Comparison of ENCODE assay signal across 7 cellular contexts in the genomic region with DNA sequence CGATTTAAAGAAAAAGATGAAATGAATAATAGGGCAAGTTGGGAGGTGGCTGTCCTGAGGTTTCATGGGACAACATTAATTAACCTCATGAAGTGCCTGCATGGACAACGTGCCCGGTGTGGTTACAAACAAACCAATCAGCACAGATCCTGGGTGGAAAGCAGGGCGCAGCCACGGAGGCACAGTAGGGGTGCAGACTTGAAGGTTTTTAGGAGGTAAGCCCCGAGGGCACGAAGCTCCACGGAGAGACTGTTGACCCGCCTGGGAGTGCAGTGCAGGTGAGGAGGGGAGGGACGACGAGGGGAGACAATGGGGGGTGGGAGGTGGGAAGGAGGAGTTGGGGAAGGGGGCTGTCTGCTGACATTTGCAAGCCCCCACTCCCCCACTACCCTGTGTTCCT. TPM values are rescaled to one million over a fixed set of nuclear protein-coding genes. Genes with fewer than 3 reads are reported as not detected.
DNase-seq lines count a peak whose midpoint lies in the region; ATAC-seq and TF ChIP-seq lines count a peak whose summit lies in the region.

No MANE protein-coding gene starts in this region.

- H3K36me3 ChIP-seq in DND-41 (ENCODE audit: insufficient read depth, low read length) (no peaks in the 10 kb centered on the region), esophagus squamous epithelium (no peaks in the 10 kb centered on the region), prostate gland (no peaks in the 10 kb centered on the region), WERI-Rb-1 (no peaks in the 10 kb centered on the region)

- DNase-seq in DND-41 (peak; percentile 37), RWPE1 (ENCODE audit: low spot score) (no peak), esophagus squamous epithelium (lab: John Stamatoyannopoulos, UW) (no peak), prostate gland (ENCODE audit: low spot score) (no peak), WERI-Rb-1 (no peak), DMS153 (lab: John Stamatoyannopoulos, UW) (no peak)

- 16 to 19% methylated on average over 5 to 9 of the region's 11 CpGs for WGBS in esophagus squamous epithelium, 2 donors
- WGBS in prostate gland, result 46% methylated on average over 11 of the region's 11 CpGs

- peak overlapping the region in 1 of 2 experiments; percentile 49; a peak in 2 of 4 replicates for H3K4me3 ChIP-seq in DND-41 (ENCODE audit: low read depth in 1 of 2, low read length in 2 of 2)
- H3K4me3 ChIP-seq in esophagus squamous epithelium, result peak overlapping the region; percentile 2 to 65 (median 50)
- H3K4me3 ChIP-seq in prostate gland, result peak overlapping the region in 1 of 2 donors; percentile 6
- no peak overlapping the region for H3K4me3 ChIP-seq in WERI-Rb-1 (ENCODE audit: low read depth, low read length)

- TF ChIP-seq POLR2A in esophagus squamous epithelium (IDR thresholded peaks at IDR 0.05) (no peak), prostate gland (IDR thresholded peaks at IDR 0.05) (no peak)

- peak overlapping the region; percentile 60 for H3K4me2 ChIP-seq in DND-41 (ENCODE audit: insufficient read depth, low read length)

- H3K27me3 ChIP-seq in DND-41 (ENCODE audit: insufficient read depth, low read length, poor library complexity), result no peaks in the 10 kb centered on the region
- peaks cover 0 to 100% (median 9%) of the 10 kb centered on the region in 4 donors for H3K27me3 ChIP-seq in esophagus squamous epithelium
- H3K27me3 ChIP-seq in prostate gland (replicated peaks; ENCODE audit: insufficient read depth), result no peaks in the 10 kb centered on the region
- peaks cover 3% of the 10 kb centered on the region for H3K27me3 ChIP-seq in WERI-Rb-1 (ENCODE audit: insufficient read depth, low read depth, severe bottlenecking)

- intact Hi-C loops in esophagus squamous epithelium (cut with DNase I) (no loop called here), prostate gland (cut with DNase I) (no loop called here)

- ATAC-seq in DND-41 (ENCODE audit: insufficient read depth, low read depth) (no peak), GM18907 (IDR thresholded peaks at IDR 0.05; ENCODE audit: unreplicated experiment) (no peak)

- peak overlapping the region; percentile 63 for H3K9ac ChIP-seq in DND-41 (ENCODE audit: low read depth, low read length)

- H3K9me3 ChIP-seq in DND-41 (ENCODE audit: insufficient read depth, low read length, severe bottlenecking) (peaks cover 7% of the 10 kb centered on the region), esophagus squamous epithelium (no peaks in the 10 kb centered on the region), prostate gland (no peaks in the 10 kb centered on the region), WERI-Rb-1 (ENCODE audit: severe bottlenecking) (no peaks in the 10 kb centered on the region)

- CTCF ChIA-PET in RWPE1 (lab: Yijun Ruan, JAX), result interaction anchor here (0.5 to 1.4 kb wide), 7 partner anchors 9 to 197 kb away, joined by 3 to 12 read pairs (median 4); no protein-coding TSS in a partner anchor

- H3K4me1 ChIP-seq in DND-41 (ENCODE audit: insufficient read depth, low read length), result peaks cover 100% of the 10 kb centered on the region
- H3K4me1 ChIP-seq in esophagus squamous epithelium, result peaks cover 8 to 42% (median 19%) of the 10 kb centered on the region in 3 donors
- no peaks in the 10 kb centered on the region for H3K4me1 ChIP-seq in prostate gland (replicated peaks)

- TF ChIP-seq CTCF in DND-41 (IDR thresholded peaks at IDR 0.05; ENCODE audit: borderline replicate concordance, extremely low read depth, low read length, poor library complexity, severe bottlenecking), result no peak
- no peak for TF ChIP-seq CTCF in RWPE1 (conservative IDR thresholded peaks at IDR 0.05; ENCODE audit: low read depth)
- no peak for TF ChIP-seq CTCF in esophagus squamous epithelium (IDR thresholded peaks at IDR 0.05)
- no peak for TF ChIP-seq CTCF in prostate gland (IDR thresholded peaks at IDR 0.05)
- TF ChIP-seq CTCF in WERI-Rb-1 (IDR thresholded peaks at IDR 0.05; ENCODE audit: low read depth, low read length), result no peak

- no peaks in the 10 kb centered on the region for H4K20me1 ChIP-seq in DND-41 (ENCODE audit: insufficient read depth, low read length)

- H3K79me2 ChIP-seq in DND-41 (ENCODE audit: insufficient read depth, low read length), result peaks cover 8% of the 10 kb centered on the region

- H2AFZ ChIP-seq in DND-41 (ENCODE audit: low read depth, low read length), result no peak overlapping the region

- POLR2A ChIA-PET in RWPE1 (lab: Yijun Ruan, JAX; ENCODE audit: low non-redundant PET), result no interaction called here

- H3K27ac ChIP-seq in DND-41 (ENCODE audit: low read length), result peak overlapping the region; percentile 96
- H3K27ac ChIP-seq in RWPE1, result peak overlapping the region; percentile 90
- H3K27ac ChIP-seq in esophagus squamous epithelium, result peak overlapping the region in 2 of 4 donors; percentile 95 to 97
- H3K27ac ChIP-seq in prostate gland, result peak overlapping the region; percentile 52 to 85
- no peak overlapping the region for H3K27ac ChIP-seq in WERI-Rb-1

RNA-seq across cellular contexts. Expression of a gene that starts 2.3 kb away (rescaled TPM):
- total RNA-seq in esophagus squamous epithelium (10 to 100 TPM; 41.1 to 93.5 (median 68.8) TPM), prostate gland (10 to 100 TPM; 26.9 to 52.6 TPM)
